In genomic region chr16:54930034-54930938, GRCh38 we compare ENCODE assay signal across 8 cellular contexts. TPM values are rescaled to one million over a fixed set of nuclear protein-coding genes. Genes with fewer than 3 reads are reported as not detected.
A peak's percentile ranks its signal among the peaks of the same experiment; 100 is the strongest.
DNase-seq lines count a peak whose midpoint lies in the region; ATAC-seq and TF ChIP-seq lines count a peak whose summit lies in the region.

IRX5 (plus strand) TSS chr16:54930865; CDS start chr16:54931199, 334 bp downstream.

- H3K4me3 ChIP-seq in AG10803 (ENCODE audit: low read length) (peak within 1 kb of the TSS; percentile 95), left lung (peak within 1 kb of the TSS; percentile 52 to 54)

- no peaks in the 10 kb centered on the region for H3K36me3 ChIP-seq in left lung

- DNase-seq in AG10803 (ENCODE audit: low read depth) (peak; percentile 99), NCI-H1930 (lab: John Stamatoyannopoulos, UW) (peak; percentile 75 to 81), T-helper 17 cell (peak in 2 of 3 donors; percentile 38 to 46), dermis microvascular lymphatic vessel endothelial cell (ENCODE audit: low read depth in 2 of 2) (peak; percentile 70 to 98), left lung (peak; percentile 92 to 95)
- peak; percentile 20 to 37 for DNase-seq in stimulated activated CD4-positive, alpha-beta T cell treated with anti-CD3 and anti-CD28 coated beads, Interleukin-4, amount 100 ng/mL, for 4 hours

- H3K36me3 Mint-ChIP-seq in T-helper 17 cell (ENCODE audit: low read depth): peaks cover 11% of the 10 kb centered on the region

- H3K9me3 ChIP-seq in T-helper 17 cell (ENCODE audit: control insufficient read depth, low read length, poor library complexity, severe bottlenecking): no peaks in the 10 kb centered on the region
- H3K9me3 ChIP-seq in left lung: no peaks in the 10 kb centered on the region

- peak within 1 kb of the TSS; percentile 22 for H3K27ac Mint-ChIP-seq in T-helper 17 cell

- peaks cover 71 to 98% of the 10 kb centered on the region in 2 donors for H3K27me3 ChIP-seq in left lung

- H3K4me1 ChIP-seq in left lung: peaks cover 0 to 22% of the 10 kb centered on the region in 2 donors

- peak within 1 kb of the TSS; percentile 89 for H3K4me3 Mint-ChIP-seq in T-helper 17 cell

- TF ChIP-seq CTCF in AG10803 (conservative IDR thresholded peaks at IDR 0.05; ENCODE audit: low read length) (peak; percentile 26), left lung (IDR thresholded peaks at IDR 0.05) (peak in 1 of 2 donors; percentile 47)

- peaks cover 25% of the 10 kb centered on the region for H3K4me1 Mint-ChIP-seq in T-helper 17 cell

- ATAC-seq in GM19438 (IDR thresholded peaks at IDR 0.05; ENCODE audit: low read depth, unreplicated experiment) (peak; percentile 33), T-helper 17 cell (no peak), left lung (peak; percentile 72), HG03039 (IDR thresholded peaks at IDR 0.05; ENCODE audit: unreplicated experiment) (no peak)

- intact Hi-C loops in left lung (cut with DNase I): loop anchor here in 1 of 2 donors (10.0 kb wide), 1 partner anchor 645 kb away; the partner anchor contains the start of gene IRX3

- peak within 1 kb of the TSS; percentile 79 to 91 for H3K27ac ChIP-seq in left lung

- peaks cover 64% of the 10 kb centered on the region for H3K27me3 Mint-ChIP-seq in T-helper 17 cell

RNA-seq across cellular contexts. Expression of gene IRX5, which starts in this region (rescaled TPM):
- total RNA-seq in T-helper 17 cell (under 1 TPM in 1 of 2 donors, not detected in 1; 0.15 TPM), dermis microvascular lymphatic vessel endothelial cell (0.13 TPM in 2 replicates), left lung (10 to 100 TPM; 12.8 to 19.0 TPM)

Comparison
In these comparisons a context has a peak if more than half of its experiments do, and no peak if none do; other contexts are left out.
1. RNA of gene IRX5 (total RNA-seq): 12.8 to 19.0 TPM in left lung; 0.15 TPM in T-helper 17 cell and 0.13 TPM in dermis microvascular lymphatic vessel endothelial cell; every median in the first group is over 10 times any median in the second.
2. Peak in DNase-seq in T-helper 17 cell; RNA of the gene not detected or under 1 TPM.
3. Peak in DNase-seq in dermis microvascular lymphatic vessel endothelial cell; RNA of the gene not detected or under 1 TPM.
4. DNase-seq: peak in every context shown above with its lines; median percentile 99 in AG10803; 94 in left lung; 84 in dermis microvascular lymphatic vessel endothelial cell; 78 in NCI-H1930; 42 in T-helper 17 cell; 28 in stimulated activated CD4-positive, alpha-beta T cell treated with anti-CD3 and anti-CD28 coated beads, Interleukin-4, amount 100 ng/mL, for 4 hours.
5. ATAC-seq: peak in GM19438 (single experiment) and left lung (single experiment); none in T-helper 17 cell (single experiment) and HG03039 (single experiment).